ENCODE assay signal across 19 cellular contexts in genomic region chr10:35896011-35896410, GRCh38.
DNase-seq lines count a peak whose midpoint lies in the region; ATAC-seq and TF ChIP-seq lines count a peak whose summit lies in the region.
"Had no signal": no experiment of that assay in that cellular context is flagged by ENCODE, and none has a peak within 500 bp of the region (broad histone marks: within the 10 kb centered on the region; RNA-seq: fewer than 3 reads in every experiment).

No MANE protein-coding gene starts in this region.

- H3K23ac ChIP-seq in mesenchymal stem cell (ENCODE audit: low read length in 2 of 2), result no peak overlapping the region

- H2BK120ac ChIP-seq in mesenchymal stem cell (ENCODE audit: low read depth, low read length), result no peak overlapping the region

- no peak overlapping the region for H4K91ac ChIP-seq in mesenchymal stem cell (ENCODE audit: low read length)

- H3K4me1 ChIP-seq in RWPE2 (ENCODE audit: insufficient read depth, poor library complexity, severe bottlenecking) (peaks cover 15% of the 10 kb centered on the region), mesenchymal stem cell (ENCODE audit: control insufficient read depth, insufficient read depth, low read depth, low read length) (no peaks in the 10 kb centered on the region), colonic mucosa (no peaks in the 10 kb centered on the region)

- no peaks in the 10 kb centered on the region for H3K27me3 ChIP-seq in RWPE2 (ENCODE audit: insufficient read depth, poor library complexity, severe bottlenecking)
- no peaks in the 10 kb centered on the region for H3K27me3 ChIP-seq in mesenchymal stem cell (ENCODE audit: control insufficient read depth in 1 of 2, insufficient read depth in 1 of 2, low read length in 2 of 2)
- H3K27me3 ChIP-seq in colonic mucosa, result no peaks in the 10 kb centered on the region
- H3K27me3 ChIP-seq: MG63 had no signal

- DNase-seq in AG10803 (ENCODE audit: low read depth), result peak; percentile 84
- no peak for DNase-seq in RWPE2 (ENCODE audit: low spot score)
- no peak for DNase-seq in epithelial cell of prostate (ENCODE audit: low read depth, low spot score)
- DNase-seq in mesenchymal stem cell, result peak; percentile 78
- DNase-seq in nephron progenitor cell, result no peak
- DNase-seq in HEK293T (ENCODE audit: extremely low spot score), result no peak
- DNase-seq in colonic mucosa, result no peak
- DNase-seq: activated CD8-positive, alpha-beta memory T cell treated with anti-CD3 and anti-CD28 coated beads for 24 hours; activated naive CD8-positive, alpha-beta T cell treated with anti-CD3 and anti-CD28 coated beads for 36 hours; MG63; mucosa of descending colon; NCI-H187; NCI-H446 treated with DMSO at 0.1 percent for 48 hours; stimulated activated CD4-positive, alpha-beta T cell treated with anti-CD3 and anti-CD28 coated beads, Interleukin-2, amount 100 ng/mL, for 48 hours had no signal

- no peak overlapping the region for H4K8ac ChIP-seq in mesenchymal stem cell (ENCODE audit: low read length)

- H3K14ac ChIP-seq in mesenchymal stem cell (ENCODE audit: low read length in 2 of 2), result no peak overlapping the region

- no peak overlapping the region for H2AK5ac ChIP-seq in mesenchymal stem cell (ENCODE audit: low read length, severe bottlenecking)

- POLR2A ChIA-PET in HEK293T (lab: Yijun Ruan, JAX), result no interaction called here

- H3K4me2 ChIP-seq in mesenchymal stem cell (ENCODE audit: low read length, poor library complexity, severe bottlenecking), result no peak overlapping the region

- peak overlapping the region; percentile 53 for H3K27ac ChIP-seq in RWPE2 (ENCODE audit: poor library complexity, severe bottlenecking)
- H3K27ac ChIP-seq in epithelial cell of prostate, result peak overlapping the region; percentile 62
- H3K27ac ChIP-seq in mesenchymal stem cell (ENCODE audit: low read length, poor library complexity, severe bottlenecking), result no peak overlapping the region
- no peak overlapping the region for H3K27ac ChIP-seq in colonic mucosa

- H2BK12ac ChIP-seq in mesenchymal stem cell (ENCODE audit: low read length in 2 of 2), result no peak overlapping the region

- no peak overlapping the region for H3K18ac ChIP-seq in mesenchymal stem cell (ENCODE audit: low read depth in 1 of 2, low read length in 2 of 2)

- no peak overlapping the region for H2BK15ac ChIP-seq in mesenchymal stem cell (ENCODE audit: low read depth, poor library complexity, severe bottlenecking)

- peak; percentile 93 for ATAC-seq in RWPE2 (ENCODE audit: low read depth)
- no peak for ATAC-seq in HG03439 (IDR thresholded peaks at IDR 0.05; ENCODE audit: unreplicated experiment)
- ATAC-seq: mucosa of descending colon, Right ventricle myocardium inferior, sciatic nerve, WTC11 had no signal

- TF ChIP-seq CTCF in AG10803 (conservative IDR thresholded peaks at IDR 0.05; ENCODE audit: low read length) (no peak), RWPE2 (IDR thresholded peaks at IDR 0.05; ENCODE audit: poor library complexity, severe bottlenecking) (no peak), nephron progenitor cell (IDR thresholded peaks at IDR 0.05) (no peak), colonic mucosa (IDR thresholded peaks at IDR 0.05) (no peak)

- no peak overlapping the region for H3K4ac ChIP-seq in mesenchymal stem cell (ENCODE audit: low read depth in 1 of 2, low read length in 2 of 2)

- H3K9me3 ChIP-seq in RWPE2 (ENCODE audit: severe bottlenecking) (no peaks in the 10 kb centered on the region), mesenchymal stem cell (ENCODE audit: control insufficient read depth, low read length) (no peaks in the 10 kb centered on the region), colonic mucosa (no peaks in the 10 kb centered on the region)
- H3K9me3 ChIP-seq: MG63, mucosa of descending colon had no signal

- H3K4me3 Mint-ChIP-seq in nephron progenitor cell, result no peak overlapping the region
- H3K4me3 Mint-ChIP-seq: activated naive CD8-positive, alpha-beta T cell treated with anti-CD3 and anti-CD28 coated beads for 36 hours; activated T-helper 1 cell treated with anti-CD3 and anti-CD28 coated beads, Interleukin-12 subunit alpha, Interleukin-12 subunit beta, Interleukin-2, Interleukin-4 antibody, amounts not matched to agents 30 ng/mL and 10 ng/mL and 1 ng/mL, durations not matched to agents 14 hours and 24 hours and 36 hours; WTC11 had no signal

- intact Hi-C loops in colonic mucosa (cut with DNase I), result no loop called here

- no peaks in the 10 kb centered on the region for H3K36me3 ChIP-seq in RWPE2 (ENCODE audit: low read depth)
- H3K36me3 ChIP-seq in mesenchymal stem cell (ENCODE audit: control insufficient read depth in 1 of 2, insufficient read depth in 2 of 2, low read depth in 1 of 2, low read length in 2 of 2), result no peaks in the 10 kb centered on the region
- H3K36me3 ChIP-seq in colonic mucosa, result no peaks in the 10 kb centered on the region
- H3K36me3 ChIP-seq: MG63 had no signal

- H3K79me1 ChIP-seq in mesenchymal stem cell (replicated peaks; ENCODE audit: low read length, poor library complexity, severe bottlenecking), result no peaks in the 10 kb centered on the region

- no peaks in the 10 kb centered on the region for H3K27me3 Mint-ChIP-seq in nephron progenitor cell (ENCODE audit: low read depth, poor library complexity)
- H3K27me3 Mint-ChIP-seq: activated naive CD8-positive, alpha-beta T cell treated with anti-CD3 and anti-CD28 coated beads for 36 hours had no signal

- H3K27ac Mint-ChIP-seq in nephron progenitor cell, result no peak overlapping the region
- H3K27ac Mint-ChIP-seq: activated naive CD8-positive, alpha-beta T cell treated with anti-CD3 and anti-CD28 coated beads for 36 hours; activated T-helper 1 cell treated with anti-CD3 and anti-CD28 coated beads, Interleukin-12 subunit alpha, Interleukin-12 subunit beta, Interleukin-2, Interleukin-4 antibody, amounts not matched to agents 30 ng/mL and 10 ng/mL and 1 ng/mL, durations not matched to agents 14 hours and 24 hours and 36 hours; WTC11 had no signal

- H3K36me3 Mint-ChIP-seq in nephron progenitor cell (ENCODE audit: low read depth), result peaks cover 8% of the 10 kb centered on the region
- H3K36me3 Mint-ChIP-seq: activated naive CD8-positive, alpha-beta T cell treated with anti-CD3 and anti-CD28 coated beads for 36 hours had no signal

- no peak overlapping the region for H2BK5ac ChIP-seq in mesenchymal stem cell (ENCODE audit: low read depth, low read length, poor library complexity, severe bottlenecking)

- CTCF ChIA-PET in HEK293T (lab: Yijun Ruan, JAX), result no interaction called here

- H3K4me3 ChIP-seq in AG10803 (ENCODE audit: low read length) (no peak overlapping the region), RWPE2 (ENCODE audit: severe bottlenecking) (no peak overlapping the region), mesenchymal stem cell (ENCODE audit: insufficient read depth in 1 of 2, low read depth in 1 of 2, low read length in 2 of 2) (no peak overlapping the region), colonic mucosa (no peak overlapping the region)
- H3K4me3 ChIP-seq: MG63, mucosa of descending colon had no signal

- H3K9me3 Mint-ChIP-seq in nephron progenitor cell, result peaks cover 16% of the 10 kb centered on the region
- H3K9me3 Mint-ChIP-seq: activated T-helper 1 cell treated with anti-CD3 and anti-CD28 coated beads, Interleukin-12 subunit alpha, Interleukin-12 subunit beta, Interleukin-2, Interleukin-4 antibody, amounts not matched to agents 30 ng/mL and 10 ng/mL and 1 ng/mL, durations not matched to agents 14 hours and 24 hours and 36 hours had no signal

- H3K4me1 Mint-ChIP-seq in nephron progenitor cell, result peaks cover 34% of the 10 kb centered on the region
- H3K4me1 Mint-ChIP-seq: activated naive CD8-positive, alpha-beta T cell treated with anti-CD3 and anti-CD28 coated beads for 36 hours had no signal

- H3K9ac ChIP-seq in mesenchymal stem cell (ENCODE audit: low read length) (peak overlapping the region; percentile 48), colonic mucosa (ENCODE audit: low read depth in 2 of 2, low read length in 2 of 2) (no peak overlapping the region)

- WGBS in mesenchymal stem cell, result 46% methylated on average over 3 of the region's 5 CpGs

- H2AFZ ChIP-seq in mesenchymal stem cell (ENCODE audit: low read depth, low read length), result no peak overlapping the region

TF ChIP-seq in HEK293T, 16 proteins besides CTCF, POLR2A, EP300 and RAD21:
- TF ChIP-seq FOXM1 (IDR thresholded peaks at IDR 0.05; ENCODE audit: borderline replicate concordance) (no peak), LEF1 (IDR thresholded peaks at IDR 0.05; ENCODE audit: borderline replicate concordance) (no peak), NFRKB (IDR thresholded peaks at IDR 0.05) (no peak), SP1 (IDR thresholded peaks at IDR 0.05) (no peak), CTBP1 (IDR thresholded peaks at IDR 0.05; ENCODE audit: borderline replicate concordance) (no peak), FOXA1 (IDR thresholded peaks at IDR 0.05) (no peak), ARNT (IDR thresholded peaks at IDR 0.05) (no peak), FOXK2 (IDR thresholded peaks at IDR 0.05) (no peak), ZNF384 (IDR thresholded peaks at IDR 0.05) (no peak), HDGF (IDR thresholded peaks at IDR 0.05; ENCODE audit: borderline replicate concordance) (no peak), BHLHE40 (IDR thresholded peaks at IDR 0.05; ENCODE audit: borderline replicate concordance) (no peak)

Comparison
In these comparisons a context has a peak if more than half of its experiments do, and no peak if none do; other contexts are left out.
1. DNase-seq: peak in AG10803 (single experiment) and mesenchymal stem cell (single experiment); none in RWPE2 (single experiment), epithelial cell of prostate (single experiment), nephron progenitor cell (single experiment), HEK293T (single experiment) and colonic mucosa (single experiment).
2. H3K27ac ChIP-seq: peak in RWPE2 (single experiment) and epithelial cell of prostate (single experiment); none in mesenchymal stem cell (single experiment) and colonic mucosa (single experiment).